ENCODE assay signal across 31 cellular contexts in genomic region chr11:82782825-82783374, GRCh38. TPM values are rescaled to one million over a fixed set of nuclear protein-coding genes. Genes with fewer than 3 reads are reported as not detected.
"Had no signal": no experiment of that assay in that cellular context is flagged by ENCODE, and none has a peak within 500 bp of the region (broad histone marks: within the 10 kb centered on the region; RNA-seq: fewer than 3 reads in every experiment).

No MANE protein-coding gene starts in this region.

- H3K4me3 ChIP-seq: coronary artery, dorsolateral prefrontal cortex, esophagus squamous epithelium, gastroesophageal sphincter, heart right ventricle had no signal

- H3K27ac ChIP-seq: brain microvascular endothelial cell, coronary artery, dorsolateral prefrontal cortex, esophagus squamous epithelium, gastroesophageal sphincter, heart right ventricle, WERI-Rb-1 had no signal

- H3K9me3 ChIP-seq: esophagus squamous epithelium, gastroesophageal sphincter had no signal

- H3K27me3 ChIP-seq: brain microvascular endothelial cell, dorsolateral prefrontal cortex, esophagus squamous epithelium, gastroesophageal sphincter, heart right ventricle had no signal

- ATAC-seq: activated CD4-positive, CD25-positive, alpha-beta regulatory T cell treated with anti-CD3 and anti-CD28 coated beads, Interleukin-2, amount 50 U/mL, for 24 hours; activated CD8-positive, alpha-beta T cell treated with anti-CD3 and anti-CD28 coated beads for 36 hours; activated T-cell treated with anti-CD3 and anti-CD28 coated beads, Interleukin-2, amount 50 U/mL, for 4 hours; activated T-helper 17 cell treated with anti-CD3 and anti-CD28 coated beads, Interleukin-2, amount 50 U/mL, for 72 hours; effector memory CD8-positive, alpha-beta T cell; gastroesophageal sphincter; heart right ventricle; T-helper 17 cell had no signal

- H3K4me1 ChIP-seq: esophagus squamous epithelium, gastroesophageal sphincter, heart right ventricle had no signal

- H3K36me3 ChIP-seq: brain microvascular endothelial cell, esophagus squamous epithelium, gastroesophageal sphincter, heart right ventricle, WERI-Rb-1 had no signal

- FAIRE-seq: astrocyte, bronchial epithelial cell had no signal

- DNase-seq: activated B cell treated with CpG ODN at 0.5 μM for 24 hours; activated CD4-positive, alpha-beta T cell treated with anti-CD3 and anti-CD28 coated beads for 48 hours; activated CD4-positive, alpha-beta T cell treated with anti-CD3 and anti-CD28 coated beads, Interleukin-2, amount 50 U/mL, for 1 hour; activated CD4-positive, alpha-beta T cell treated with anti-CD3 and anti-CD28 coated beads, Interleukin-2, amount 50 U/mL, for 48 hours; activated CD8-positive, alpha-beta memory T cell treated with anti-CD3 and anti-CD28 coated beads for 24 hours; activated CD8-positive, alpha-beta T cell treated with anti-CD3 and anti-CD28 coated beads for 36 hours; activated effector memory CD4-positive, alpha-beta T cell treated with Interleukin-2 at 50 U/mL for 16 hours; activated gamma-delta T cell treated with Interleukin-2 at 50 U/mL for 16 hours; activated naive CD4-positive, alpha-beta T cell treated with anti-CD3 and anti-CD28 coated beads, Interleukin-2, amount 50 U/mL, for 16 hours; activated naive CD4-positive, alpha-beta T cell treated with Interleukin-2 at 50 U/mL for 16 hours; activated T-cell treated with anti-CD3 and anti-CD28 coated beads, Interleukin-2, amount 50 U/mL, for 4 hours; amniotic stem cell; anterior cingulate cortex; brain microvascular endothelial cell; dorsolateral prefrontal cortex; effector memory CD8-positive, alpha-beta T cell; esophagus squamous epithelium; foreskin melanocyte; heart right ventricle; T-helper 1 cell; T-helper 17 cell; T1000; WERI-Rb-1 had no signal

RNA-seq across cellular contexts. Expression of gene FAM181B, which starts 49.2 kb away (rescaled TPM):
- total RNA-seq: activated B cell treated with CpG ODN at 0.5 μM for 24 hours; activated CD8-positive, alpha-beta T cell treated with anti-CD3 and anti-CD28 coated beads for 36 hours; activated T-cell treated with anti-CD3 and anti-CD28 coated beads, Interleukin-2, amount 50 U/mL, for 4 hours; activated T-helper 17 cell treated with anti-CD3 and anti-CD28 coated beads, Interleukin-2, amount 50 U/mL, for 72 hours; fibroblast of villous mesenchyme; T-helper 17 cell had no signal
- polyA plus RNA-seq: fibroblast of lung had no signal
